Comparison of ENCODE assay signal across 24 cellular contexts in the genomic region with DNA sequence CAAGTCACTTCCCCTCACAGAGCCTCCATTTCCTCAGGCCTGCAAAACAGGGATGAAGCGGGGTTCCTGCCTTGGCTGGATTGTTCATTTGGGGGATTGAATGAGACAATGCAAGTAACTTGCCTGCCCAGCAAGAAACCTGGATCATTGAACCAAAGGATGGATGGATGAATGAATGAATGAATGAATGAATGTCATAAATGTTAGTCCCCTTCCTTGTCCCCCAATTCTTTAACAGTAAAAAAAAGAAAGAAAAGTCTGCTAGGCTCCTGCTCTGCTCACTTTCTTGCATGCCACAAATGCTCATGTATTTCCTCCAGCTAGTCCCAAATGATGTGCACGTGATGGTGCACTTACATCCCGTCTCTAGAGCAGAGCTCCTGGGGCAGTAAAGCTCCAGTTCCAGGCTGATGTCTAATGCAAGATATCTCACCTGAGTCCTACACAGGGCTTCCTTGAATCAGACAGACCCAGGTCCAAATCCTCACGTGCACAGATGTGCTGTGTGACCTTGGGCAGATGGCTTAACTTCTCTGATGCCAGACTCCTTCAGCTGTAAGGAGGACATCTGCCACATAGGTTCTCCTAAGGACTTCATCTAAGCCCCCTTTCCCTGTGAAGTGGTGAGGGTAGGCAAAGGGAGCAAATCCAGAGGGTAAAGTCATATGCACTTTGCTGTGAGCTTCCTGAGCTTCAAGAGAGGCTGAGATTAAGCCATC. TPM values are rescaled to one million over a fixed set of nuclear protein-coding genes. Genes with fewer than 3 reads are reported as not detected.
DNase-seq lines count a peak whose midpoint lies in the region; ATAC-seq, FAIRE-seq and TF ChIP-seq lines count a peak whose summit lies in the region.
"Had no signal": no experiment of that assay in that cellular context is flagged by ENCODE, and none has a peak within 500 bp of the region (broad histone marks: within the 10 kb centered on the region; RNA-seq: fewer than 3 reads in every experiment).

No MANE protein-coding gene starts in this region.

- H4K8ac ChIP-seq in neuronal stem cell (ENCODE audit: low read depth, low read length) = no peak overlapping the region

- H2AK5ac ChIP-seq in neuronal stem cell (ENCODE audit: low read depth, low read length) = no peak overlapping the region

- H3K27me3 ChIP-seq in GM12878 (replicated peaks in 1 of 2; ENCODE audit: control insufficient read depth in 2 of 2, insufficient read depth in 2 of 2, low read length in 1 of 2) (peaks cover 0 to 2% of the 10 kb centered on the region in 2 experiments; a peak in 1 of 4 replicates), ascending aorta (no peaks in the 10 kb centered on the region), neuronal stem cell (ENCODE audit: control insufficient read depth in 3 of 3, insufficient read depth in 3 of 3, low read depth in 1 of 3, low read length in 3 of 3) (no peaks in the 10 kb centered on the region)
- H3K27me3 ChIP-seq: MG63 had no signal

- H3K36me3 ChIP-seq in GM12878 (ENCODE audit: control insufficient read depth in 2 of 2, insufficient read depth in 2 of 2, low read length in 1 of 2) = no peaks in the 10 kb centered on the region
- no peaks in the 10 kb centered on the region for H3K36me3 ChIP-seq in ascending aorta
- H3K36me3 ChIP-seq in neuronal stem cell (replicated peaks in 1 of 2; ENCODE audit: control insufficient read depth in 2 of 2, insufficient read depth in 2 of 2, low read length in 2 of 2) = no peaks in the 10 kb centered on the region
- H3K36me3 ChIP-seq: MG63 had no signal

- no peaks in the 10 kb centered on the region for H3K79me1 ChIP-seq in neuronal stem cell (ENCODE audit: low read depth, low read length)

- no peaks in the 10 kb centered on the region for H3K79me2 ChIP-seq in GM12878 (ENCODE audit: control insufficient read depth, insufficient read depth, low read length)

- no peak overlapping the region for H3K23ac ChIP-seq in neuronal stem cell (ENCODE audit: low read depth, low read length, poor library complexity)

- ATAC-seq in GM12878 = no peak
- ATAC-seq: PC-3 had no signal

- no peak for TF ChIP-seq EP300 in GM12878 (IDR thresholded peaks at IDR 0.05; ENCODE audit: borderline replicate concordance in 1 of 2, control insufficient read depth in 1 of 2, low read depth in 2 of 2, low read length in 2 of 2)

- H3K9me3 ChIP-seq in GM12878 (replicated peaks; ENCODE audit: control insufficient read depth, insufficient read depth, low read length) = no peaks in the 10 kb centered on the region
- H3K9me3 ChIP-seq in ascending aorta = no peaks in the 10 kb centered on the region
- H3K9me3 ChIP-seq in neuronal stem cell (replicated peaks in 1 of 2; ENCODE audit: control insufficient read depth in 2 of 2, insufficient read depth in 1 of 2, low read depth in 1 of 2, low read length in 2 of 2) = peaks cover 0 to 2% of the 10 kb centered on the region in 2 donors
- H3K9me3 ChIP-seq: MG63 had no signal

- H3K18ac ChIP-seq in neuronal stem cell (ENCODE audit: low read length) = no peak overlapping the region

- TF ChIP-seq RAD21 in GM12878 (IDR thresholded peaks at IDR 0.05; ENCODE audit: insufficient read depth, low read depth, low read length) = no peak

- H3K9me3 Mint-ChIP-seq in type B pancreatic cell = no peaks in the 10 kb centered on the region

- H2BK15ac ChIP-seq in neuronal stem cell (ENCODE audit: low read length) = no peak overlapping the region

- no peak overlapping the region for H4K91ac ChIP-seq in neuronal stem cell (ENCODE audit: low read depth, low read length, poor library complexity)

- TF ChIP-seq CTCF in GM12878 (IDR thresholded peaks at IDR 0.05 in 2 of 3, conservative IDR thresholded peaks at IDR 0.05 in 1 of 3; ENCODE audit: control insufficient read depth in 2 of 3, extremely low read depth in 1 of 3, insufficient read depth in 1 of 3, low read depth in 3 of 3, low read length in 3 of 3) (no peak), type B pancreatic cell (conservative IDR thresholded peaks at IDR 0.05) (no peak), ascending aorta (IDR thresholded peaks at IDR 0.05) (no peak)

- H3K27me3 Mint-ChIP-seq in type B pancreatic cell = peaks cover 23% of the 10 kb centered on the region

- no peak overlapping the region for H3K4me3 Mint-ChIP-seq in type B pancreatic cell

- H3K4me3 ChIP-seq in GM12878 (no peak overlapping the region), ascending aorta (no peak overlapping the region), neuronal stem cell (ENCODE audit: low read length in 2 of 2) (no peak overlapping the region)
- H3K4me3 ChIP-seq: MG63 had no signal

- DNase-seq in activated effector memory CD4-positive, alpha-beta T cell treated with anti-CD3 and anti-CD28 coated beads, Interleukin-2, amount 50 U/mL, for 16 hours = peak; percentile 48
- no peak for DNase-seq in activated effector memory CD4-positive, alpha-beta T cell treated with Interleukin-2 at 50 U/mL for 16 hours
- DNase-seq in GM12878 (ENCODE audit: low read depth, low spot score) = no peak
- DNase-seq in islet precursor cell = peak; percentile 11
- DNase-seq in type B pancreatic cell (ENCODE audit: extremely low spot score, unreplicated experiment) = peak; percentile 7
- no peak for DNase-seq in ascending aorta (ENCODE audit: low spot score in 2 of 2)
- no peak for DNase-seq in OCI-M1 (lab: John Stamatoyannopoulos, UW)
- no peak for DNase-seq in neuronal stem cell (ENCODE audit: low spot score)
- DNase-seq: DND-41, H9, Kasumi-1, MG63, NCI-H1048, NCI-H1436, NCI-H1930, NCI-H345, NCI-H524 treated with DMSO at 0.1 percent for 48 hours, PC-3, SHP77 treated with DMSO at 0.1 percent for 48 hours had no signal

- no peak overlapping the region for H3K4ac ChIP-seq in neuronal stem cell (ENCODE audit: low read length)

- H3K4me1 ChIP-seq in GM12878 (ENCODE audit: control insufficient read depth, insufficient read depth, low read length) = peaks cover 4% of the 10 kb centered on the region; the same call in 1 of the 2 replicates
- H3K4me1 ChIP-seq in ascending aorta = peaks cover 0 to 3% of the 10 kb centered on the region in 2 donors
- H3K4me1 ChIP-seq in neuronal stem cell (ENCODE audit: control insufficient read depth in 2 of 2, insufficient read depth in 1 of 2, low read depth in 1 of 2, low read length in 2 of 2) = peaks cover 0 to 3% of the 10 kb centered on the region in 2 donors

- intact Hi-C loops in GM12878 (cut with micrococcal nuclease; ENCODE audit: unreplicated experiment) (no loop called here), ascending aorta (cut with DNase I) (no loop called here)

- H2AFZ ChIP-seq in GM12878 (ENCODE audit: control insufficient read depth, low read depth, low read length) (no peak overlapping the region), neuronal stem cell (ENCODE audit: low read length) (no peak overlapping the region)

- H3K4me2 ChIP-seq in GM12878 (ENCODE audit: control insufficient read depth, insufficient read depth) (no peak overlapping the region), neuronal stem cell (ENCODE audit: insufficient read depth, low read length, poor library complexity, severe bottlenecking) (no peak overlapping the region)

- in situ Hi-C loops in GM12878 (cut with MboI) = loop anchor here (5.0 kb wide), 1 partner anchor 1275 kb away; no protein-coding TSS in a partner anchor

- no peak for FAIRE-seq in GM12878 (lab: Jason Lieb, UNC)
- FAIRE-seq: HTR-8/SVneo had no signal

- H3K36me3 Mint-ChIP-seq in type B pancreatic cell = no peaks in the 10 kb centered on the region
- H3K36me3 Mint-ChIP-seq: IgD-negative memory B cell had no signal

- H2BK12ac ChIP-seq in neuronal stem cell (ENCODE audit: low read length) = no peak overlapping the region

- no peak for TF ChIP-seq POLR2A in GM12878 (IDR thresholded peaks at IDR 0.05; ENCODE audit: low read depth, low read length)

- no peak overlapping the region for H3K27ac ChIP-seq in GM12878 (ENCODE audit: control insufficient read depth, insufficient read depth)
- no peak overlapping the region for H3K27ac ChIP-seq in ascending aorta
- no peak overlapping the region for H3K27ac ChIP-seq in neuronal stem cell (replicated peaks; ENCODE audit: low read length)

- CTCF ChIA-PET in GM12878 (lab: Yijun Ruan, JAX) = interaction anchor here (1.1 to 2.0 kb wide), 2 partner anchors 256 to 346 kb away, joined by 4 read pairs; no protein-coding TSS in a partner anchor

- H3K27ac Mint-ChIP-seq in type B pancreatic cell = no peak overlapping the region

- RAD21 ChIA-PET in GM12878 (lab: Charles Lee; ENCODE audit: unreplicated experiment) = interaction anchor here (0.5 to 1.0 kb wide), 2 partner anchors 29 to 366 kb away, joined by 3 to 4 read pairs; no protein-coding TSS in a partner anchor

- H3K9ac ChIP-seq in GM12878 (ENCODE audit: control insufficient read depth, insufficient read depth, low read length) = no peak overlapping the region
- H3K9ac ChIP-seq in neuronal stem cell (ENCODE audit: low read depth, low read length, poor library complexity) = no peak overlapping the region

- no peaks in the 10 kb centered on the region; the same call in 1 of the 2 replicates for H4K20me1 ChIP-seq in GM12878 (ENCODE audit: control insufficient read depth, insufficient read depth)

- no peak overlapping the region for H2BK120ac ChIP-seq in neuronal stem cell (ENCODE audit: low read depth, low read length)

- SMC1A ChIA-PET in GM12878 (lab: Charles Lee; ENCODE audit: uncharacterized antibody, unreplicated experiment) = interaction anchor here (0.6 kb wide), 1 partner anchor 448 kb away, joined by 3 read pairs; no protein-coding TSS in a partner anchor

- WGBS in GM12878 (ENCODE audit: insufficient coverage, insufficient replicate concordance, low lambda C conversion rate, missing lambda C conversion rate) = 82% methylated on average over 4 of the region's 4 CpGs
- no CpG with 5 or more reads among the region's 4 CpGs for WGBS in neuronal stem cell (ENCODE audit: extremely low coverage in 2 of 2, insufficient read length in 2 of 2, insufficient replicate concordance in 1 of 2), 2 donors

- no TSS peak for BruUV-seq in GM12878 (replicated peaks; lab: Mats Ljungman, UMichigan)

- no peaks in the 10 kb centered on the region for H3K4me1 Mint-ChIP-seq in type B pancreatic cell (ENCODE audit: unreplicated experiment)

- POLR2A ChIA-PET in GM12878 (lab: Charles Lee) = no interaction called here

- no peak overlapping the region for H2BK5ac ChIP-seq in neuronal stem cell (ENCODE audit: low read length)

- no peak overlapping the region for H3K14ac ChIP-seq in neuronal stem cell (ENCODE audit: low read length)

RNA-seq across cellular contexts. Expression of gene C16orf82, which starts 45.5 kb away (rescaled TPM):
- total RNA-seq in GM12878 (2013; cell fraction: nucleolus; rRNA removed) = not detected in 2 replicates
- total RNA-seq in GM12878 (2014; rRNA removed) (not detected in 2 replicates), GM12878 (2014; rRNA removed; fragmentation: Illumina TruSeq; extraction: Trizol) (not detected in 2 replicates), GM12878 (2021) (not detected in 2 replicates), type B pancreatic cell (ENCODE audit: low replicate concordance) (0.43 TPM in 1 of 2 replicates, not detected in the other), ascending aorta (not detected)
- not detected for polyA plus RNA-seq in GM12878 (2011; ENCODE audit: low read depth)
- polyA plus RNA-seq in GM12878 (2011; rRNA removed) (not detected in 2 replicates), GM12878 (2014; fragmentation: Illumina TruSeq; extraction: Trizol) (not detected in 2 replicates), GM12878 (2014; fragmentation: Nextera tagmentation; extraction: Ambion mirVana) (not detected), GM12878 (2014; rRNA removed) (not detected in 2 replicates), GM12878 (2016; fragmentation: Nextera tagmentation; extraction: Ambion mirVana) (not detected)
- polyA plus RNA-seq in GM12878 (2011; cell fraction: cytosol; rRNA removed) = not detected in 2 replicates
- polyA plus RNA-seq in GM12878 (2011; cell fraction: nucleus; rRNA removed) = not detected in 2 replicates
- not detected in 2 replicates for polyA plus RNA-seq in GM12878 (2012)
- polyA minus RNA-seq in GM12878 (2011; rRNA and poly(A)+ RNA removed) = not detected in 2 replicates
- polyA minus RNA-seq in GM12878 (2011; cell fraction: cytosol; rRNA and poly(A)+ RNA removed) = not detected in 2 replicates
- polyA minus RNA-seq in GM12878 (2011; cell fraction: nucleus; rRNA and poly(A)+ RNA removed) = not detected in 2 replicates
- 0.78 TPM for polyA plus RNA-seq in neuronal stem cell (2013, experiment 1 of 2)
- 0.76 TPM for polyA plus RNA-seq in neuronal stem cell (2013, experiment 2 of 2)
- total RNA-seq: A172, G401, H9, PC-3 had no signal
- polyA plus RNA-seq: BJ, IgD-negative memory B cell had no signal

Comparison
In these comparisons a context has a peak if more than half of its experiments do, and no peak if none do; other contexts are left out.
1. DNase-seq: peak in activated effector memory CD4-positive, alpha-beta T cell treated with anti-CD3 and anti-CD28 coated beads, Interleukin-2, amount 50 U/mL, for 16 hours (single experiment), islet precursor cell (single experiment) and type B pancreatic cell (single experiment); none in activated effector memory CD4-positive, alpha-beta T cell treated with Interleukin-2 at 50 U/mL for 16 hours (single experiment), GM12878 (single experiment), ascending aorta (0 of 2), OCI-M1 (single experiment) and neuronal stem cell (single experiment).